ENCODE assay signal across 1 cellular context in genomic region chr4:158350161-158350560, GRCh38.
TF ChIP-seq lines count a peak whose summit lies in the region.

No MANE protein-coding gene starts in this region.

TF ChIP-seq in GM23338, 12 proteins besides CTCF, POLR2A, EP300 and RAD21:
- TF ChIP-seq ZNF462 (CRISPR knock-in tag; IDR thresholded peaks at IDR 0.05) (0 out of 2 replicates have a peak, but pooled peaks have one; percentile 13), ZNF114 (CRISPR knock-in tag; IDR thresholded peaks at IDR 0.05) (no peak), EZH2 (IDR thresholded peaks at IDR 0.05; ENCODE audit: low read depth, unreplicated experiment) (no peak), NANOG (IDR thresholded peaks at IDR 0.05; ENCODE audit: borderline replicate concordance) (no peak)
